4 cellular contexts compared by ENCODE assay signal in genomic region chr11:79758325-79758724, GRCh38.
A peak's percentile ranks its signal among the peaks of the same experiment; 100 is the strongest.
TF ChIP-seq lines count a peak whose summit lies in the region.

No MANE protein-coding gene starts in this region.

TF ChIP-seq in HepG2, 621 proteins besides CTCF, POLR2A, EP300 and RAD21:
- TF ChIP-seq MAFK (conservative IDR thresholded peaks at IDR 0.05 in 1 of 2, IDR thresholded peaks at IDR 0.05 in 1 of 2; ENCODE audit: low read length in 2 of 2) (peak; percentile 55 to 76; a peak in 3 of 4 replicates), NFRKB (IDR thresholded peaks at IDR 0.05) (no peak), MAFF (IDR thresholded peaks at IDR 0.05; ENCODE audit: low read depth, low read length) (peak; percentile 72)
- TF ChIP-seq, protein P1, sequence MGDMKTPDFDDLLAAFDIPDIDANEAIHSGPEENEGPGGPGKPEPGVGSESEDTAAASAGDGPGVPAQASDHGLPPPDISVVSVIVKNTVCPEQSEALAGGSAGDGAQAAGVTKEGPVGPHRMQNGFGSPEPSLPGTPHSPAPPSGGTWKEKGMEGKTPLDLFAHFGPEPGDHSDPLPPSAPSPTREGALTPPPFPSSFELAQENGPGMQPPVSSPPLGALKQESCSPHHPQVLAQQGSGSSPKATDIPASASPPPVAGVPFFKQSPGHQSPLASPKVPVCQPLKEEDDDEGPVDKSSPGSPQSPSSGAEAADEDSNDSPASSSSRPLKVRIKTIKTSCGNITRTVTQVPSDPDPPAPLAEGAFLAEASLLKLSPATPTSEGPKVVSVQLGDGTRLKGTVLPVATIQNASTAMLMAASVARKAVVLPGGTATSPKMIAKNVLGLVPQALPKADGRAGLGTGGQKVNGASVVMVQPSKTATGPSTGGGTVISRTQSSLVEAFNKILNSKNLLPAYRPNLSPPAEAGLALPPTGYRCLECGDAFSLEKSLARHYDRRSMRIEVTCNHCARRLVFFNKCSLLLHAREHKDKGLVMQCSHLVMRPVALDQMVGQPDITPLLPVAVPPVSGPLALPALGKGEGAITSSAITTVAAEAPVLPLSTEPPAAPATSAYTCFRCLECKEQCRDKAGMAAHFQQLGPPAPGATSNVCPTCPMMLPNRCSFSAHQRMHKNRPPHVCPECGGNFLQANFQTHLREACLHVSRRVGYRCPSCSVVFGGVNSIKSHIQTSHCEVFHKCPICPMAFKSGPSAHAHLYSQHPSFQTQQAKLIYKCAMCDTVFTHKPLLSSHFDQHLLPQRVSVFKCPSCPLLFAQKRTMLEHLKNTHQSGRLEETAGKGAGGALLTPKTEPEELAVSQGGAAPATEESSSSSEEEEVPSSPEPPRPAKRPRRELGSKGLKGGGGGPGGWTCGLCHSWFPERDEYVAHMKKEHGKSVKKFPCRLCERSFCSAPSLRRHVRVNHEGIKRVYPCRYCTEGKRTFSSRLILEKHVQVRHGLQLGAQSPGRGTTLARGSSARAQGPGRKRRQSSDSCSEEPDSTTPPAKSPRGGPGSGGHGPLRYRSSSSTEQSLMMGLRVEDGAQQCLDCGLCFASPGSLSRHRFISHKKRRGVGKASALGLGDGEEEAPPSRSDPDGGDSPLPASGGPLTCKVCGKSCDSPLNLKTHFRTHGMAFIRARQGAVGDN (CRISPR knock-in tag; IDR thresholded peaks at IDR 0.05): no peak

TF ChIP-seq in A549, 52 proteins besides CTCF, POLR2A, EP300 and RAD21:
- TF ChIP-seq, protein P2, sequence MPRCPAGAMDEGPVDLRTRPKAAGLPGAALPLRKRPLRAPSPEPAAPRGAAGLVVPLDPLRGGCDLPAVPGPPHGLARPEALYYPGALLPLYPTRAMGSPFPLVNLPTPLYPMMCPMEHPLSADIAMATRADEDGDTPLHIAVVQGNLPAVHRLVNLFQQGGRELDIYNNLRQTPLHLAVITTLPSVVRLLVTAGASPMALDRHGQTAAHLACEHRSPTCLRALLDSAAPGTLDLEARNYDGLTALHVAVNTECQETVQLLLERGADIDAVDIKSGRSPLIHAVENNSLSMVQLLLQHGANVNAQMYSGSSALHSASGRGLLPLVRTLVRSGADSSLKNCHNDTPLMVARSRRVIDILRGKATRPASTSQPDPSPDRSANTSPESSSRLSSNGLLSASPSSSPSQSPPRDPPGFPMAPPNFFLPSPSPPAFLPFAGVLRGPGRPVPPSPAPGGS (IDR thresholded peaks at IDR 0.05): no peak
- peak; percentile 53 for TF ChIP-seq MAFK (IDR thresholded peaks at IDR 0.05; ENCODE audit: partially characterized antibody)

TF ChIP-seq in IMR-90, 13 proteins besides CTCF, POLR2A, EP300 and RAD21:
- TF ChIP-seq MAFK (IDR thresholded peaks at IDR 0.05; ENCODE audit: low read depth, low read length): peak; percentile 57
- TF ChIP-seq FOS (IDR thresholded peaks at IDR 0.05; ENCODE audit: low read depth, low read length): no peak
- TF ChIP-seq RFX5 (IDR thresholded peaks at IDR 0.05; ENCODE audit: low read depth, low read length): no peak
- no peak for TF ChIP-seq RCOR1 (IDR thresholded peaks at IDR 0.05; ENCODE audit: insufficient replicate concordance, low read length)

TF ChIP-seq in K562, 482 proteins besides CTCF, POLR2A, EP300 and RAD21:
- TF ChIP-seq ZNF316 (IDR thresholded peaks at IDR 0.05) (peak; percentile 52; the same call in 1 of the 2 replicates), MAFG (tag; conservative IDR thresholded peaks at IDR 0.05) (0 out of 2 replicates have a peak, but pooled peaks have one; percentile 9), RBM22 (IDR thresholded peaks at IDR 0.05; ENCODE audit: low read depth, low read length, poor library complexity, severe bottlenecking) (no peak)
